In the genomic region with DNA sequence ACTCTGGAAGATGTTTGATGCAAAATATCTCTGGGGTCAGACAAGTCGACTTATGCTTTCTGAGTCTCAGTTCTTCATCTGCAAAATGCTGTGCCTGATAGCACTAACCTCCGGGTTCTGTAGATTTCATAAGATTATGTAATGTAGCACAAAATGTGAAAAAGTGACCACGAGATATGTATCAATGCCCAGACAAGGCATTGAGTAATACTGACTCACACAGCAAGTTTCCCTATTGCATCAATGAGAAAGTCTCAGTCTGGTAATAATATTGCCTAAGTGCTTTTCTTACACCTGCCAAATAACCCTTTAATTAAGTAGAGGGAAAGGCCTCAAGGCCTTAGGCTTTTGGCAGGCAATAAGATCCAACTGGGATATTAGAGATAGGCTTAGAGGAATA, we compare ENCODE assay signal across 2 cellular contexts.
TF ChIP-seq lines count a peak whose summit lies in the region.

No MANE protein-coding gene starts in this region.

TF ChIP-seq in IMR-90, 13 proteins besides CTCF, POLR2A, EP300 and RAD21:
- TF ChIP-seq CEBPB (IDR thresholded peaks at IDR 0.05; ENCODE audit: low read depth, low read length) (peak; percentile 53; the same call in 1 of the 2 replicates), MXI1 (IDR thresholded peaks at IDR 0.05; ENCODE audit: borderline replicate concordance, low read depth, low read length) (no peak)
TF ChIP-seq in IMR-90: peak in this region for 1.

TF ChIP-seq in GM12878, 131 proteins besides CTCF, POLR2A, EP300 and RAD21:
- TF ChIP-seq, protein P1, sequence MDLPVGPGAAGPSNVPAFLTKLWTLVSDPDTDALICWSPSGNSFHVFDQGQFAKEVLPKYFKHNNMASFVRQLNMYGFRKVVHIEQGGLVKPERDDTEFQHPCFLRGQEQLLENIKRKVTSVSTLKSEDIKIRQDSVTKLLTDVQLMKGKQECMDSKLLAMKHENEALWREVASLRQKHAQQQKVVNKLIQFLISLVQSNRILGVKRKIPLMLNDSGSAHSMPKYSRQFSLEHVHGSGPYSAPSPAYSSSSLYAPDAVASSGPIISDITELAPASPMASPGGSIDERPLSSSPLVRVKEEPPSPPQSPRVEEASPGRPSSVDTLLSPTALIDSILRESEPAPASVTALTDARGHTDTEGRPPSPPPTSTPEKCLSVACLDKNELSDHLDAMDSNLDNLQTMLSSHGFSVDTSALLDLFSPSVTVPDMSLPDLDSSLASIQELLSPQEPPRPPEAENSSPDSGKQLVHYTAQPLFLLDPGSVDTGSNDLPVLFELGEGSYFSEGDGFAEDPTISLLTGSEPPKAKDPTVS (IDR thresholded peaks at IDR 0.05; ENCODE audit: low read depth, low read length) = no peak
- TF ChIP-seq ATF7 (IDR thresholded peaks at IDR 0.05; ENCODE audit: low read depth) (peak; percentile 51; the same call in 1 of the 2 replicates), NFIC (IDR thresholded peaks at IDR 0.05; ENCODE audit: low read depth, low read length) (peak; percentile 40; the same call in 1 of the 2 replicates), MTA2 (IDR thresholded peaks at IDR 0.05; ENCODE audit: low read depth) (peak; percentile 25; the same call in 1 of the 2 replicates), RUNX3 (IDR thresholded peaks at IDR 0.05; ENCODE audit: low read length) (peak; percentile 33; the same call in 1 of the 2 replicates), NR2F1 (conservative IDR thresholded peaks at IDR 0.05) (0 out of 2 replicates have a peak, but pooled peaks have one; percentile 24), SRF (IDR thresholded peaks at IDR 0.05; ENCODE audit: low read depth in 2 of 2, low read length in 2 of 2) (no peak)
- TF ChIP-seq, protein P2, sequence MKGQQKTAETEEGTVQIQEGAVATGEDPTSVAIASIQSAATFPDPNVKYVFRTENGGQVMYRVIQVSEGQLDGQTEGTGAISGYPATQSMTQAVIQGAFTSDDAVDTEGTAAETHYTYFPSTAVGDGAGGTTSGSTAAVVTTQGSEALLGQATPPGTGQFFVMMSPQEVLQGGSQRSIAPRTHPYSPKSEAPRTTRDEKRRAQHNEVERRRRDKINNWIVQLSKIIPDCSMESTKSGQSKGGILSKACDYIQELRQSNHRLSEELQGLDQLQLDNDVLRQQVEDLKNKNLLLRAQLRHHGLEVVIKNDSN (IDR thresholded peaks at IDR 0.05; ENCODE audit: borderline replicate concordance, extremely low read length, insufficient read depth, low read depth, low read length) = no peak
